In the genomic region with DNA sequence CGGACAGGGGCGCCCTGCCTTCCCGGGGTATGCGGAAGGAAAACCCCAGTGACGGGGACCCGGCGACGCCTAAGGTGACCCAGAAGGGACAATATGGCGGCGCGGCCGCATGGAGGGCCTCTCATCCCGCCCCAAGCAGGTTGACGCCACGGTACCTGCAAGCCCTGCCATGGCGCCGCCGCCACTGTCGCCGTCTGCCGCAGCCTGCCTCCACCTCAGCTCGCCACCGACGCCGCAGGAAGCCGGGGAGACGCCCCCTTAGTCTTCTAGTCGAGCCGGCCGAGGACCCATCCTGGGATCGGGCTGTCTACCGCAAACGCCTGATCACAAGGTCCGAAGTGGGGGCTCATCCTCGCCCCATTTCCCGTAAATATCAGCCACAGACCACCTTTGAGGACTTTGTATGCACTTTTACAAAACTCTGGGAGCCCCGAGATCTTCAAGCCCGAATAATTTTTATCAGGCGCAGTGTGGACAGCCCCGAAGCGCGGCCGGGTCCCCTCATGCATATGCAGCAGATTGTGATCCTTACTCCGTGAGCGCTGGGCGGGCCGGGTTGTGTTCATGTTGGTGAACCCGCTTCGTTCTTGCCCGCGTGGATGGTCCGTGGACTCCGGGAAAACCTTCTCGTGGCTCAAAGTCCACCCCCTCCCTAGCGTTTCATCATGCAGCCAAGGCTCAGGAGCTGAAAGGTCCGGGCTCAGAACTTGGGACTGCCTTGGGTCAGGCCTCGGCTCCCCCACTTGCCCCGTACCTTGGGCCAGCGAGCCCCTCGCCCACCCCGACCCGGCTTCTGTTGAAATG, we compare ENCODE assay signal across 1 cellular context.
TF ChIP-seq lines count a peak whose summit lies in the region.

BLCAP (minus strand) TSS at position 239 of the 804 bp plus-strand sequence. CDS start 8,702 bp downstream, outside the sequence.

TF ChIP-seq in HepG2, 621 proteins besides CTCF, POLR2A, EP300 and RAD21 (continued from another document and continues in another):
- TF ChIP-seq, protein P1, sequence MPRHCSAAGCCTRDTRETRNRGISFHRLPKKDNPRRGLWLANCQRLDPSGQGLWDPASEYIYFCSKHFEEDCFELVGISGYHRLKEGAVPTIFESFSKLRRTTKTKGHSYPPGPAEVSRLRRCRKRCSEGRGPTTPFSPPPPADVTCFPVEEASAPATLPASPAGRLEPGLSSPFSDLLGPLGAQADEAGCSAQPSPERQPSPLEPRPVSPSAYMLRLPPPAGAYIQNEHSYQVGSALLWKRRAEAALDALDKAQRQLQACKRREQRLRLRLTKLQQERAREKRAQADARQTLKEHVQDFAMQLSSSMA (CRISPR knock-in tag; IDR thresholded peaks at IDR 0.05) = 0 out of 2 replicates have a peak, but pooled peaks have one; percentile 75
- TF ChIP-seq ZNF335 (CRISPR knock-in tag; IDR thresholded peaks at IDR 0.05) (peak; percentile 100), MYNN (CRISPR knock-in tag; IDR thresholded peaks at IDR 0.05; ENCODE audit: low read depth) (no peak), ZNF790 (CRISPR knock-in tag; IDR thresholded peaks at IDR 0.05; ENCODE audit: borderline replicate concordance) (peak; percentile 44; the same call in 1 of the 2 replicates), ZNF329 (CRISPR knock-in tag; IDR thresholded peaks at IDR 0.05; ENCODE audit: low read depth) (peak; percentile 63), ETS1 (CRISPR knock-in tag; IDR thresholded peaks at IDR 0.05) (no peak), RBM39 (IDR thresholded peaks at IDR 0.05; ENCODE audit: low read depth, low read length, poor library complexity, severe bottlenecking) (no peak), ZNF337 (CRISPR knock-in tag; IDR thresholded peaks at IDR 0.05; ENCODE audit: borderline replicate concordance, low read depth) (peak; percentile 33; the same call in 1 of the 2 replicates), ZNF546 (CRISPR knock-in tag; conservative IDR thresholded peaks at IDR 0.05) (no peak; the same call in 1 of the 2 replicates), SAFB2 (CRISPR knock-in tag; IDR thresholded peaks at IDR 0.05; ENCODE audit: borderline replicate concordance, low read depth) (peak; percentile 88; the same call in 1 of the 2 replicates), ZNF160 (CRISPR knock-in tag; IDR thresholded peaks at IDR 0.05) (0 out of 2 replicates have a peak, but pooled peaks have one; percentile 48), SPEN (CRISPR knock-in tag; IDR thresholded peaks at IDR 0.05; ENCODE audit: low read depth) (peak; percentile 82), DNMT1 (CRISPR knock-in tag; IDR thresholded peaks at IDR 0.05) (0 out of 2 replicates have a peak, but pooled peaks have one; percentile 32), MZF1 (CRISPR knock-in tag; IDR thresholded peaks at IDR 0.05; ENCODE audit: borderline replicate concordance) (0 out of 2 replicates have a peak, but pooled peaks have one; percentile 49), AKNA (CRISPR knock-in tag; IDR thresholded peaks at IDR 0.05; ENCODE audit: borderline replicate concordance) (no peak), KLF12 (CRISPR knock-in tag; IDR thresholded peaks at IDR 0.05; ENCODE audit: borderline replicate concordance) (peak; percentile 89), TARDBP (CRISPR knock-in tag; IDR thresholded peaks at IDR 0.05) (no peak), RFX5 (IDR thresholded peaks at IDR 0.05; ENCODE audit: low read depth, low read length) (no peak), SNAPC4 (CRISPR knock-in tag; IDR thresholded peaks at IDR 0.05) (peak; percentile 96), ZNF619 (CRISPR knock-in tag; IDR thresholded peaks at IDR 0.05) (peak; percentile 47; the same call in 1 of the 2 replicates), FOXM1 (CRISPR knock-in tag; IDR thresholded peaks at IDR 0.05) (no peak; the same call in none of the 2 replicates), MAFF (IDR thresholded peaks at IDR 0.05; ENCODE audit: low read depth, low read length) (peak; percentile 65), ZNF614 (CRISPR knock-in tag; IDR thresholded peaks at IDR 0.05; ENCODE audit: borderline replicate concordance) (peak; percentile 95), ZBTB39 (CRISPR knock-in tag; IDR thresholded peaks at IDR 0.05) (no peak; the same call in 1 of the 2 replicates), IRX3 (CRISPR knock-in tag; IDR thresholded peaks at IDR 0.05; ENCODE audit: borderline replicate concordance, low read depth) (no peak), NR3C1 (CRISPR knock-in tag; IDR thresholded peaks at IDR 0.05) (no peak), SP2 (CRISPR knock-in tag; IDR thresholded peaks at IDR 0.05) (no peak), GATA4 (IDR thresholded peaks at IDR 0.05; ENCODE audit: borderline replicate concordance, low read depth) (peak; percentile 51; the same call in 1 of the 2 replicates), TRAFD1 (CRISPR knock-in tag; IDR thresholded peaks at IDR 0.05; ENCODE audit: borderline replicate concordance) (peak; percentile 75), ZNF674 (CRISPR knock-in tag; IDR thresholded peaks at IDR 0.05; ENCODE audit: low read depth) (peak; percentile 97; the same call in 1 of the 2 replicates), WIZ (CRISPR knock-in tag; IDR thresholded peaks at IDR 0.05) (peak; percentile 43)
- TF ChIP-seq, protein P2, sequence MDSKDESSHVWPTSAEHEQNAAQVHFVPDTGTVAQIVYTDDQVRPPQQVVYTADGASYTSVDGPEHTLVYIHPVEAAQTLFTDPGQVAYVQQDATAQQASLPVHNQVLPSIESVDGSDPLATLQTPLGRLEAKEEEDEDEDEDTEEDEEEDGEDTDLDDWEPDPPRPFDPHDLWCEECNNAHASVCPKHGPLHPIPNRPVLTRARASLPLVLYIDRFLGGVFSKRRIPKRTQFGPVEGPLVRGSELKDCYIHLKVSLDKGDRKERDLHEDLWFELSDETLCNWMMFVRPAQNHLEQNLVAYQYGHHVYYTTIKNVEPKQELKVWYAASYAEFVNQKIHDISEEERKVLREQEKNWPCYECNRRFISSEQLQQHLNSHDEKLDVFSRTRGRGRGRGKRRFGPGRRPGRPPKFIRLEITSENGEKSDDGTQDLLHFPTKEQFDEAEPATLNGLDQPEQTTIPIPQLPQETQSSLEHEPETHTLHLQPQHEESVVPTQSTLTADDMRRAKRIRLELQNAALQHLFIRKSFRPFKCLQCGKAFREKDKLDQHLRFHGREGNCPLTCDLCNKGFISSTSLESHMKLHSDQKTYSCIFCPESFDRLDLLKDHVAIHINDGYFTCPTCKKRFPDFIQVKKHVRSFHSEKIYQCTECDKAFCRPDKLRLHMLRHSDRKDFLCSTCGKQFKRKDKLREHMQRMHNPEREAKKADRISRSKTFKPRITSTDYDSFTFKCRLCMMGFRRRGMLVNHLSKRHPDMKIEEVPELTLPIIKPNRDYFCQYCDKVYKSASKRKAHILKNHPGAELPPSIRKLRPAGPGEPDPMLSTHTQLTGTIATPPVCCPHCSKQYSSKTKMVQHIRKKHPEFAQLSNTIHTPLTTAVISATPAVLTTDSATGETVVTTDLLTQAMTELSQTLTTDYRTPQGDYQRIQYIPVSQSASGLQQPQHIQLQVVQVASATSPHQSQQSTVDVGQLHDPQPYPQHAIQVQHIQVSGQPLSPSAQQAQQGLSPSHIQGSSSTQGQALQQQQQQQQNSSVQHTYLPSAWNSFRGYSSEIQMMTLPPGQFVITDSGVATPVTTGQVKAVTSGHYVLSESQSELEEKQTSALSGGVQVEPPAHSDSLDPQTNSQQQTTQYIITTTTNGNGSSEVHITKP (CRISPR knock-in tag; IDR thresholded peaks at IDR 0.05; ENCODE audit: low read depth) = peak; percentile 50; the same call in 1 of the 2 replicates
